Comparison of ENCODE assay signal across 1 cellular context in genomic region chr15:38672814-38673292, GRCh38.
TF ChIP-seq lines count a peak whose summit lies in the region.

No MANE protein-coding gene starts in this region.

TF ChIP-seq in GM12878, 131 proteins besides CTCF, POLR2A, EP300 and RAD21 (continued from another document):
- TF ChIP-seq ZNF687 (IDR thresholded peaks at IDR 0.05) (peak; percentile 80), PBX3 (IDR thresholded peaks at IDR 0.05; ENCODE audit: insufficient replicate concordance, low read depth, low read length) (no peak), HDAC2 (IDR thresholded peaks at IDR 0.05) (no peak), ATF7 (IDR thresholded peaks at IDR 0.05; ENCODE audit: low read depth) (peak; percentile 55), DPF2 (IDR thresholded peaks at IDR 0.05) (peak; percentile 46; the same call in 1 of the 2 replicates), MXI1 (IDR thresholded peaks at IDR 0.05; ENCODE audit: low read depth, low read length) (peak; percentile 41; the same call in 1 of the 2 replicates), WRNIP1 (IDR thresholded peaks at IDR 0.05; ENCODE audit: borderline replicate concordance, low read depth, low read length) (0 out of 2 replicates have a peak, but pooled peaks have one; percentile 85), SMARCA5 (IDR thresholded peaks at IDR 0.05) (0 out of 2 replicates have a peak, but pooled peaks have one; percentile 9), ZSCAN29 (IDR thresholded peaks at IDR 0.05) (0 out of 2 replicates have a peak, but pooled peaks have one; percentile 36), ZBTB33 (IDR thresholded peaks at IDR 0.05) (no peak), IKZF2 (IDR thresholded peaks at IDR 0.05) (peak; percentile 56 to 60; a peak in 3 of 4 replicates), NBN (IDR thresholded peaks at IDR 0.05) (peak; percentile 35; the same call in 1 of the 2 replicates), ZNF592 (IDR thresholded peaks at IDR 0.05) (peak; percentile 72; the same call in 1 of the 2 replicates), BHLHE40 (IDR thresholded peaks at IDR 0.05; ENCODE audit: borderline replicate concordance in 1 of 2, low read depth in 2 of 2, low read length in 1 of 2) (peak; percentile 89 to 91), RELB (IDR thresholded peaks at IDR 0.05; ENCODE audit: low read depth) (peak; percentile 31; the same call in 1 of the 2 replicates), ZNF274 (IDR thresholded peaks at IDR 0.05; ENCODE audit: insufficient read depth, insufficient read length) (no peak), GATAD2B (conservative IDR thresholded peaks at IDR 0.05; ENCODE audit: low read depth) (no peak), SKIL (IDR thresholded peaks at IDR 0.05; ENCODE audit: low read depth, poor library complexity, severe bottlenecking) (no peak), POLR2AphosphoS2 (IDR thresholded peaks at IDR 0.05; ENCODE audit: low read depth, low read length) (0 out of 2 replicates have a peak, but pooled peaks have one; percentile 28), RB1 (IDR thresholded peaks at IDR 0.05; ENCODE audit: borderline replicate concordance) (no peak), RCOR1 (conservative IDR thresholded peaks at IDR 0.05; ENCODE audit: low read depth, low read length) (0 out of 2 replicates have a peak, but pooled peaks have one; percentile 28), ZNF24 (IDR thresholded peaks at IDR 0.05) (0 out of 2 replicates have a peak, but pooled peaks have one; percentile 12), CEBPZ (IDR thresholded peaks at IDR 0.05; ENCODE audit: low read depth, low read length) (no peak), MEF2B (IDR thresholded peaks at IDR 0.05; ENCODE audit: partially characterized antibody, poor library complexity, severe bottlenecking) (peak; percentile 87), MTA2 (IDR thresholded peaks at IDR 0.05; ENCODE audit: low read depth) (peak; percentile 41; the same call in 1 of the 2 replicates), CUX1 (IDR thresholded peaks at IDR 0.05; ENCODE audit: insufficient replicate concordance, low read depth, low read length) (peak; percentile 40)
